ENCODE assay signal across 18 cellular contexts in the genomic region with DNA sequence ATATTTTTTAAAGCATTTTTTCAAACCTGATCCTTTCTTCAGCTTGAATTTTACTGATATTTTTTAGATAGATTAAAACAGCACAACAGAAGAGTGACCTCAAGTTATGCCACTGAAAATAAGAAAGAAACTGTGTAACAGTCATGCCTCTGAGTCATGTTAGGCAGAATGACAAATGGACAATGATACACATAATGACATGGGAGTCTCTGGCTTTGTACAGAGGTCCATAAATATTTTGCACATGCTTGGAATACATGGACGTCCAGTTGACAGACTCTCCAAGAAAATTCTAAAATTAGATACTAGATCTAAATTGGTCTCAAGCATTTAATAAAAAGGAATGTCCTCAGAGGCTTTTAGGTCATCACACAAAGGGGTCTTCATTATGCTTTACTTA. TPM values are rescaled to one million over a fixed set of nuclear protein-coding genes. Genes with fewer than 3 reads are reported as not detected.
DNase-seq lines count a peak whose midpoint lies in the region; TF ChIP-seq lines count a peak whose summit lies in the region.
"Had no signal": no experiment of that assay in that cellular context is flagged by ENCODE, and none has a peak within 500 bp of the region (broad histone marks: within the 10 kb centered on the region; RNA-seq: fewer than 3 reads in every experiment).

No MANE protein-coding gene starts in this region.

- DNase-seq in AG08395 (ENCODE audit: low spot score) (peak; percentile 20), HCEC 1CT (peak; percentile 49), SK-N-SH (no peak), fibroblast of the aortic adventitia (ENCODE audit: low read depth) (peak; percentile 12), glomerular visceral epithelial cell (ENCODE audit: extremely low spot score) (no peak), retina (no peak), Karpas-422 (no peak), NCI-H526 (lab: John Stamatoyannopoulos, UW) (no peak)
- DNase-seq: CD4-positive, CD25-positive, alpha-beta regulatory T cell; DMS79 treated with DMSO at 0.1 percent for 48 hours; NCI-H187 treated with DMSO at 0.1 percent for 48 hours; NCI-H446 treated with DMSO at 0.1 percent for 48 hours; NCI-H82; RPMI8226; SW 1271 had no signal

- H3K27me3 ChIP-seq in SK-N-SH (ENCODE audit: insufficient read depth): no peaks in the 10 kb centered on the region
- H3K27me3 ChIP-seq in Karpas-422 (ENCODE audit: low read length): no peaks in the 10 kb centered on the region

- H3K36me3 ChIP-seq in SK-N-SH (replicated peaks in 1 of 2; ENCODE audit: control insufficient read depth in 1 of 2, insufficient read depth in 2 of 2, low read length in 1 of 2): no peaks in the 10 kb centered on the region
- H3K36me3 ChIP-seq in Karpas-422 (ENCODE audit: insufficient read depth, low read length): no peaks in the 10 kb centered on the region

- H3K9ac ChIP-seq in SK-N-SH (no peak overlapping the region), Karpas-422 (ENCODE audit: low read length) (no peak overlapping the region)

- CTCF ChIA-PET in SK-N-SH (lab: Yijun Ruan, JAX): interaction anchor here (0.9 to 1.2 kb wide), 4 partner anchors 21 to 269 kb away, joined by 3 to 5 read pairs (median 3); partner anchors contain the start of gene SEMA3A

- H3K4me1 ChIP-seq in SK-N-SH (ENCODE audit: control insufficient read depth in 1 of 2, insufficient read depth in 2 of 2, low read depth in 1 of 2, low read length in 1 of 2) (0 out of 4 replicates have a peak, but pooled peaks cover 0 to 6% of the 10 kb centered on the region in 2 experiments), Karpas-422 (ENCODE audit: low read length) (no peaks in the 10 kb centered on the region)

- H3K27ac ChIP-seq in SK-N-SH (ENCODE audit: low read depth in 2 of 2, low read length in 1 of 2): peak overlapping the region in 1 of 2 experiments; percentile 4; a peak in 1 of 4 replicates
- H3K27ac ChIP-seq in Karpas-422 (ENCODE audit: low read length): no peak overlapping the region
- H3K27ac ChIP-seq: HL-60 had no signal

- H4K20me1 ChIP-seq in SK-N-SH (ENCODE audit: insufficient read depth): no peaks in the 10 kb centered on the region
- no peaks in the 10 kb centered on the region for H4K20me1 ChIP-seq in Karpas-422 (ENCODE audit: insufficient read depth, low read depth, low read length)

- POLR2A ChIA-PET in SK-N-SH (lab: Yijun Ruan, JAX): no interaction called here

- no peak for TF ChIP-seq CTCF in SK-N-SH (IDR thresholded peaks at IDR 0.05)
- no peak for TF ChIP-seq CTCF in fibroblast of the aortic adventitia (IDR thresholded peaks at IDR 0.05; ENCODE audit: insufficient read depth, low read length)

- H3K9me3 ChIP-seq in SK-N-SH (no peaks in the 10 kb centered on the region), Karpas-422 (ENCODE audit: low read length) (peaks cover 16% of the 10 kb centered on the region)

- TF ChIP-seq RAD21 in SK-N-SH (IDR thresholded peaks at IDR 0.05; ENCODE audit: low read length): no peak

- no peaks in the 10 kb centered on the region for H3K79me2 ChIP-seq in SK-N-SH (ENCODE audit: insufficient read depth)
- H3K79me2 ChIP-seq in Karpas-422 (ENCODE audit: low read length): no peaks in the 10 kb centered on the region

- 16% methylated on average over 1 of the region's 1 CpG for WGBS in SK-N-SH (ENCODE audit: low lambda C conversion rate)

- H3K4me2 ChIP-seq in SK-N-SH: no peak overlapping the region
- H3K4me2 ChIP-seq in Karpas-422 (ENCODE audit: low read depth, low read length, poor library complexity, severe bottlenecking): no peak overlapping the region
- H3K4me2 ChIP-seq: GM23338 had no signal

- TF ChIP-seq EP300 in SK-N-SH (IDR thresholded peaks at IDR 0.05; ENCODE audit: borderline replicate concordance in 1 of 2, low read depth in 1 of 2, low read length in 1 of 2): no peak

- H3K4me3 ChIP-seq in SK-N-SH (ENCODE audit: low read depth in 2 of 2, low read length in 1 of 2) (no peak overlapping the region), fibroblast of the aortic adventitia (ENCODE audit: low read depth, low read length) (no peak overlapping the region), Karpas-422 (ENCODE audit: low read length) (no peak overlapping the region)
- H3K4me3 ChIP-seq: GM23338, K562 had no signal

- no peaks in the 10 kb centered on the region for H3K9me2 ChIP-seq in SK-N-SH
- H3K9me2 ChIP-seq in Karpas-422 (replicated peaks; ENCODE audit: insufficient read depth, low read length): no peaks in the 10 kb centered on the region

- H2AFZ ChIP-seq in SK-N-SH (ENCODE audit: low read depth) (no peak overlapping the region), Karpas-422 (ENCODE audit: low read length) (no peak overlapping the region)
- H2AFZ ChIP-seq: GM23338 had no signal

- peaks cover 8% of the 10 kb centered on the region for H3F3A ChIP-seq in SK-N-SH (replicated peaks; ENCODE audit: insufficient read depth)

TF ChIP-seq in SK-N-SH, 30 proteins besides CTCF, POLR2A, EP300 and RAD21:
- TF ChIP-seq YY1 (IDR thresholded peaks at IDR 0.05; ENCODE audit: low read depth) (no peak), TEAD4 (IDR thresholded peaks at IDR 0.05; ENCODE audit: borderline replicate concordance, insufficient read depth) (no peak), PBX3 (IDR thresholded peaks at IDR 0.05) (peak; percentile 81), TAF1 (IDR thresholded peaks at IDR 0.05; ENCODE audit: borderline replicate concordance, low read depth, low read length) (no peak), JUND (IDR thresholded peaks at IDR 0.05) (peak; percentile 49; the same call in 1 of the 2 replicates), GABPA (IDR thresholded peaks at IDR 0.05; ENCODE audit: low read depth) (no peak), RFX5 (IDR thresholded peaks at IDR 0.05; ENCODE audit: low read length) (no peak), ELF1 (IDR thresholded peaks at IDR 0.05) (no peak), FOSL2 (IDR thresholded peaks at IDR 0.05; ENCODE audit: borderline replicate concordance, low read depth) (peak; percentile 43; the same call in 1 of the 2 replicates), MEF2A (IDR thresholded peaks at IDR 0.05; ENCODE audit: borderline replicate concordance, low read depth) (no peak)

RNA-seq across cellular contexts. Expression of gene SEMA3A, which starts 21.9 kb away (rescaled TPM):
- polyA plus RNA-seq in SK-N-SH (2012; rRNA removed): 15.9 and 16.5 TPM in 2 replicates
- polyA plus RNA-seq in SK-N-SH (2012; cell fraction: cytosol; rRNA removed): 19.7 and 22.3 TPM in 2 replicates
- polyA plus RNA-seq in SK-N-SH (2012; cell fraction: nucleus; rRNA removed): 9.0 and 20.4 TPM in 2 replicates
- 1.6 and 118 TPM in 2 replicates for total RNA-seq in fibroblast of the aortic adventitia (ENCODE audit: low replicate concordance)
- not detected in 2 replicates for total RNA-seq in Karpas-422 (2014; rRNA removed; shearing (Covaris generic); ENCODE audit: low replicate concordance)
- total RNA-seq: CD4-positive, CD25-positive, alpha-beta regulatory T cell had no signal
- polyA plus RNA-seq: CD4-positive, CD25-positive, alpha-beta regulatory T cell had no signal

Comparison
In these comparisons a context has a peak if more than half of its experiments do, and no peak if none do; other contexts are left out.
1. DNase-seq: peak in AG08395 (single experiment), HCEC 1CT (single experiment) and fibroblast of the aortic adventitia (single experiment); none in SK-N-SH (single experiment), glomerular visceral epithelial cell (single experiment), retina (single experiment), Karpas-422 (single experiment) and NCI-H526 (0 of 2).